ENCODE assay signal across 8 cellular contexts in the genomic region with DNA sequence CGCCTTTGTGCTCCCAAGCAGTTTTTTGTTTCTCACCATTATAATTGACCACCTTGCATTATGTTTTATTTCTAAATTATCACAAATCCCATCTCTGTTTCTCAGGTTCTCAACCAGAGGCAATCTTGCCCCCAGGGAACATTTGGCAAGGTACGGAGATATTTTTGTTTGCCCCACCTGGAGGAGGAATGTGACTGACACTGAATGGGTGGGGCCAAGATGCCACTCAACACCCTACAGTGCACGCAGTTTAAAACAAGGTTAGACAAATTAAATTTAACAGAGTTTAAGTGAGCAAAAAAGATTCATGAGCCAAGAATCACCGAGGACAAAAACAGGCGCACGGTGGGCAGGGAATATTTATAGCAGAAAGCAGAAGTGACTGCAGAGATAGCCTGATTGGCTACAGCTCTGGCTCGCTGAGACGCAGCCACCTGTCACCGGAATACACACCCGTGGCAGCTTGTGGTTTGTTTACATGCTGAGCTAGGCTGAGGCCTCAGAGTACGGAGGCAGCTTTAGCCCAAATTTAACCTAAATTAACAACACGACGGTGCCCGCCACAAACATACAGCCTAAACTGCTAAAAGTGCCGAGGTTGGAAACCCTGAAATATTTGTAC.
DNase-seq lines count a peak whose midpoint lies in the region; ATAC-seq and TF ChIP-seq lines count a peak whose summit lies in the region.

No MANE protein-coding gene starts in this region.

- no peak for TF ChIP-seq CTCF in mucosa of descending colon (IDR thresholded peaks at IDR 0.05)

- no peak overlapping the region for H3K4me3 ChIP-seq in mucosa of descending colon

- DNase-seq in NK-92 treated with Interleukin-12 subunit alpha and Interleukin-12 subunit beta, amount 100 ng/mL, for 24 hours (lab: John Stamatoyannopoulos, UW): peak; percentile 16
- DNase-seq in NK-92 (lab: John Stamatoyannopoulos, UW; ENCODE audit: unreplicated experiment) (no peak), NCI-H2171 treated with DMSO at 0.1 percent for 48 hours (lab: John Stamatoyannopoulos, UW) (peak; percentile 98), mucosa of descending colon (peak; percentile 49 to 85 (median 67)), EL (no peak), A172 (ENCODE audit: low spot score) (no peak)
- DNase-seq in activated CD8-positive, alpha-beta memory T cell treated with anti-CD3 and anti-CD28 coated beads, Interleukin-2, amount 50 U/mL, for 1 hour (ENCODE audit: extremely low read depth): peak; percentile 54

- H3K9me3 ChIP-seq in mucosa of descending colon: no peaks in the 10 kb centered on the region

- H3K4me1 ChIP-seq in mucosa of descending colon (ENCODE audit: low read depth): no peaks in the 10 kb centered on the region

- H3K36me3 ChIP-seq in mucosa of descending colon (ENCODE audit: low read depth): no peaks in the 10 kb centered on the region

- ATAC-seq in HG02973 (IDR thresholded peaks at IDR 0.05; ENCODE audit: unreplicated experiment) (peak; percentile 98), mucosa of descending colon (peak; percentile 97)

- intact Hi-C loops in mucosa of descending colon (cut with DNase I, micrococcal nuclease): no loop called here

Comparison
In these comparisons a context has a peak if more than half of its experiments do, and no peak if none do; other contexts are left out.
1. DNase-seq: peak in NK-92 treated with Interleukin-12 subunit alpha and Interleukin-12 subunit beta, amount 100 ng/mL, for 24 hours (single experiment), NCI-H2171 treated with DMSO at 0.1 percent for 48 hours (single experiment), activated CD8-positive, alpha-beta memory T cell treated with anti-CD3 and anti-CD28 coated beads, Interleukin-2, amount 50 U/mL, for 1 hour (single experiment) and mucosa of descending colon (3 of 3); none in NK-92 (single experiment), EL (single experiment) and A172 (single experiment).